In genomic region chr17:78972507-78973105, GRCh38 we compare ENCODE assay signal across 29 cellular contexts. TPM values are rescaled to one million over a fixed set of nuclear protein-coding genes. Genes with fewer than 3 reads are reported as not detected.
DNase-seq lines count a peak whose midpoint lies in the region; ATAC-seq and TF ChIP-seq lines count a peak whose summit lies in the region.
"Had no signal": no experiment of that assay in that cellular context is flagged by ENCODE, and none has a peak within 500 bp of the region (broad histone marks: within the 10 kb centered on the region; RNA-seq: fewer than 3 reads in every experiment).

No MANE protein-coding gene starts in this region.

- H3K56ac ChIP-seq in mesendoderm (ENCODE audit: low read length): peak overlapping the region; percentile 46

- H3K36me3 Mint-ChIP-seq in Calu3 (ENCODE audit: insufficient read depth, unreplicated experiment): peaks cover 92% of the 10 kb centered on the region
- H3K36me3 Mint-ChIP-seq: stimulated activated naive B cell treated with anti-CD40 and anti-IgM and Interleukin-4, amounts not matched to agents 10 μg/mL and 1 μg/mL and 100 μg/mL, for 72 hours had no signal

- no TSS peak for BruUV-seq in Calu3 (replicated peaks; lab: Mats Ljungman, UMichigan)

- no peaks in the 10 kb centered on the region for H3K27me3 ChIP-seq in mesendoderm (ENCODE audit: insufficient read depth, low read length, poor library complexity)
- H3K27me3 ChIP-seq: brain microvascular endothelial cell, colonic mucosa, heart right ventricle, neutrophil had no signal

- intact Hi-C loops in Calu3 (cut with micrococcal nuclease; ENCODE audit: unreplicated experiment): loop anchor here (5.0 kb wide), 1 partner anchor 105 kb away; no protein-coding TSS in a partner anchor

- H3K9ac ChIP-seq in mesendoderm (ENCODE audit: low read length): no peak overlapping the region

- no peaks in the 10 kb centered on the region for H3K9me3 Mint-ChIP-seq in Calu3 (ENCODE audit: low read depth, unreplicated experiment)
- H3K9me3 Mint-ChIP-seq: CD4-positive, alpha-beta T cell; stimulated activated naive B cell treated with anti-CD40 and anti-IgM and Interleukin-4, amounts not matched to agents 10 μg/mL and 1 μg/mL and 100 μg/mL, for 72 hours had no signal

- DNase-seq in Calu3 (no peak), mesendoderm (no peak), cerebellar nuclear complex (lab: John Stamatoyannopoulos, UW) (no peak), DMS153 (lab: John Stamatoyannopoulos, UW) (no peak), NCI-H128 (lab: John Stamatoyannopoulos, UW; ENCODE audit: unreplicated experiment) (no peak)
- DNase-seq: activated CD4-positive, alpha-beta T cell treated with anti-CD3 and anti-CD28 coated beads for 48 hours; activated naive CD4-positive, alpha-beta T cell; activated T-cell treated with anti-CD3 and anti-CD28 coated beads, Interleukin-2, amount 50 U/mL, for 48 hours; amniotic stem cell; brain microvascular endothelial cell; CD4-positive, alpha-beta T cell; colonic mucosa; effector memory CD4-positive, alpha-beta T cell; erythroblast; mammary epithelial cell; NCI-H1105; NCI-H1930; NCI-H526 treated with DMSO at 0.1 percent for 48 hours; stimulated activated naive B cell treated with anti-CD40 and anti-IgM and Interleukin-4, amounts not matched to agents 10 μg/mL and 1 μg/mL and 100 μg/mL, for 72 hours; T-helper 2 cell had no signal

- no peak overlapping the region for H3K4me3 Mint-ChIP-seq in Calu3 (ENCODE audit: low read depth, unreplicated experiment)
- H3K4me3 Mint-ChIP-seq: CD4-positive, alpha-beta T cell; stimulated activated naive B cell treated with anti-CD40 and anti-IgM and Interleukin-4, amounts not matched to agents 10 μg/mL and 1 μg/mL and 100 μg/mL, for 72 hours had no signal

- H3K36me3 ChIP-seq in mesendoderm (ENCODE audit: control insufficient read depth, insufficient read depth, low read length): no peaks in the 10 kb centered on the region
- H3K36me3 ChIP-seq: colonic mucosa, neutrophil had no signal

- no peaks in the 10 kb centered on the region for H3K79me1 ChIP-seq in mesendoderm (ENCODE audit: low read length)

- H3K4me3 ChIP-seq in mesendoderm (ENCODE audit: low read length): no peak overlapping the region
- H3K4me3 ChIP-seq: colonic mucosa, HAP-1, heart right ventricle, K562 had no signal

- peak overlapping the region; percentile 80 for H3K27ac Mint-ChIP-seq in Calu3 (ENCODE audit: unreplicated experiment)
- H3K27ac Mint-ChIP-seq: CD4-positive, alpha-beta T cell; progenitor cell of endocrine pancreas; stimulated activated naive B cell treated with anti-CD40 and anti-IgM and Interleukin-4, amounts not matched to agents 10 μg/mL and 1 μg/mL and 100 μg/mL, for 72 hours had no signal

- CTCF ChIA-PET in Calu3 (lab: Charles Lee): interaction anchor here (0.6 to 1.6 kb wide), 3 partner anchors 11 to 98 kb away, joined by 3 to 5 read pairs (median 5); no protein-coding TSS in a partner anchor

- H3K23ac ChIP-seq in mesendoderm (ENCODE audit: low read length): no peak overlapping the region

- peaks cover 27% of the 10 kb centered on the region for H3K4me1 Mint-ChIP-seq in Calu3 (ENCODE audit: low read depth, unreplicated experiment)

- H2BK5ac ChIP-seq in mesendoderm (ENCODE audit: low read length): no peak overlapping the region

- H3K4ac ChIP-seq in mesendoderm (ENCODE audit: low read depth, low read length): no peak overlapping the region

- H2AK5ac ChIP-seq in mesendoderm (ENCODE audit: low read length): no peak overlapping the region

- no CpG with 5 or more reads among the region's 15 CpGs for WGBS in mesendoderm (ENCODE audit: extremely low coverage, insufficient coverage, low lambda C conversion rate)

- H3K27ac ChIP-seq in C4-2B: peak overlapping the region; percentile 76; the same call in 1 of the 2 replicates
- H3K27ac ChIP-seq in VCaP: peak overlapping the region; percentile 78; the same call in 1 of the 2 replicates
- H3K27ac ChIP-seq in mesendoderm (ENCODE audit: low read depth, low read length): no peak overlapping the region
- H3K27ac ChIP-seq: brain microvascular endothelial cell, colonic mucosa, neutrophil had no signal

- ATAC-seq in GM19324 (IDR thresholded peaks at IDR 0.05; ENCODE audit: low FRiP score, unreplicated experiment): no peak
- ATAC-seq: K562, sciatic nerve had no signal

- no peaks in the 10 kb centered on the region for H3K79me2 ChIP-seq in mesendoderm (ENCODE audit: control insufficient read depth, insufficient read depth, low read length)

- no peaks in the 10 kb centered on the region for H3K27me3 Mint-ChIP-seq in Calu3 (ENCODE audit: unreplicated experiment)
- H3K27me3 Mint-ChIP-seq: CD4-positive, alpha-beta T cell had no signal

- H4K8ac ChIP-seq in mesendoderm (ENCODE audit: low read depth, low read length): no peak overlapping the region

- no peak overlapping the region for H4K5ac ChIP-seq in mesendoderm (ENCODE audit: low read length)

- no peaks in the 10 kb centered on the region for H3K4me1 ChIP-seq in mesendoderm (ENCODE audit: control insufficient read depth, low read depth, low read length)

- TF ChIP-seq CTCF in C4-2B (conservative IDR thresholded peaks at IDR 0.05): no peak
- TF ChIP-seq CTCF in Calu3 (IDR thresholded peaks at IDR 0.05; ENCODE audit: unreplicated experiment): no peak
- no peak for TF ChIP-seq CTCF in VCaP (conservative IDR thresholded peaks at IDR 0.05)

- no peak overlapping the region for H3K4me2 ChIP-seq in mesendoderm (ENCODE audit: low read length)

- H3K18ac ChIP-seq in mesendoderm (ENCODE audit: low read length): no peak overlapping the region

- H2BK15ac ChIP-seq in mesendoderm (replicated peaks; ENCODE audit: low read depth): no peak overlapping the region

- no peak overlapping the region for H2BK120ac ChIP-seq in mesendoderm (ENCODE audit: low read depth, low read length)

RNA-seq across cellular contexts. Expression of gene LGALS3BP, which starts 7.1 kb away (rescaled TPM):
- 747 and 1,100 TPM in 2 replicates for total RNA-seq in Calu3 (2022)
- polyA plus RNA-seq in mesendoderm (2013, experiment 1 of 2): 15.3 TPM
- 15.6 TPM for polyA plus RNA-seq in mesendoderm (2013, experiment 2 of 2)

RNA-seq across cellular contexts. Expression of gene CANT1, which starts 37.0 kb away (rescaled TPM):
- total RNA-seq in Calu3 (2022): 95.7 and 115 TPM in 2 replicates
- 21.0 TPM for polyA plus RNA-seq in mesendoderm (2013, experiment 1 of 2)
- polyA plus RNA-seq in mesendoderm (2013, experiment 2 of 2): 20.4 TPM

RNA-seq across cellular contexts. Expression of gene TIMP2, which starts 47.4 kb away (rescaled TPM):
- total RNA-seq in Calu3 (2022): 246 and 262 TPM in 2 replicates
- 25.3 TPM for polyA plus RNA-seq in mesendoderm (2013, experiment 1 of 2)
- 24.9 TPM for polyA plus RNA-seq in mesendoderm (2013, experiment 2 of 2)
- polyA plus RNA-seq: K562 had no signal

RNA-seq across cellular contexts. Expression of gene C1QTNF1, which starts 51.4 kb away (rescaled TPM):
- 3.1 and 3.3 TPM in 2 replicates for total RNA-seq in Calu3 (2022)
- polyA plus RNA-seq in mesendoderm (2013, experiment 1 of 2): 0.49 TPM
- polyA plus RNA-seq in mesendoderm (2013, experiment 2 of 2): 0.34 TPM
- total RNA-seq: CD4-positive, alpha-beta T cell had no signal
- polyA plus RNA-seq: K562 had no signal
